ENCODE assay signal across 1 cellular context in the genomic region with DNA sequence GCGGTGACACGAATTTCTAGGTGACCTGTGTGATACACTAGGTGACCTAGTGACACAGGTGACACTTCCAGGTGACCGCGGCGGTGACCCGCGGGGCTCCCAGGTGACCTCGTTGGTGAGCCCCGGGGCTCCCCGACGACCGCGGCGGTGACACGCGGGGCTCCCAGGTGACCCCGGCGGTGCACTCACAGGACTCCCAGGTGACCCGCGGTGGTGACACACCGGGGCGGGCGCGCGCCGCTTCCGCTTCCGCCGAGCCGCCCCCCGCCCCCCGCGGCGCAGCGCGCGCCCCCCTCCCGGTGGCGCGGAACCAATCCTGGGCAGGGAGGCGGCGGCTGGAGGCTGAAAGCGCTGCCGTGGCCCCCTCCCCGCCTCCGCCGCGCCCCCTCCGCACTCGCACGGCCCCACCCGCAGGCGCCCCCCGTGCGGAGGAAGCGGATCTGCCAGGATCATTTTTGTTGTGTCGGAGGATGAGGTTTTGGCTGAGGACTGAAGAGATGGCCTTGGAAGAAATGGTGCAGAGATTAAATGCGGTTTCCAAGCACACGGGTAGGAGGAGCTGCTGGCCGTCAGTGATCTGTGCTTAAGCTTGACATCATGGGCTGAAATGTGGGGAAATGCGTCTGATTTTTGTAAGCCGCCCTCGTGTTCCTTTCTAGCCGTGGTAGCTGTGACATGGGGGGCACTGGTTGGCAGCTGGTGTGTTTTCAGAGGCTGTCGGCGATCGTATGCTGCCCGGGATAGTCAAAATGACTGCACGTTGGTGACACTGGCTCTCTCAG.
TF ChIP-seq lines count a peak whose summit lies in the region.

A gene with protein sequence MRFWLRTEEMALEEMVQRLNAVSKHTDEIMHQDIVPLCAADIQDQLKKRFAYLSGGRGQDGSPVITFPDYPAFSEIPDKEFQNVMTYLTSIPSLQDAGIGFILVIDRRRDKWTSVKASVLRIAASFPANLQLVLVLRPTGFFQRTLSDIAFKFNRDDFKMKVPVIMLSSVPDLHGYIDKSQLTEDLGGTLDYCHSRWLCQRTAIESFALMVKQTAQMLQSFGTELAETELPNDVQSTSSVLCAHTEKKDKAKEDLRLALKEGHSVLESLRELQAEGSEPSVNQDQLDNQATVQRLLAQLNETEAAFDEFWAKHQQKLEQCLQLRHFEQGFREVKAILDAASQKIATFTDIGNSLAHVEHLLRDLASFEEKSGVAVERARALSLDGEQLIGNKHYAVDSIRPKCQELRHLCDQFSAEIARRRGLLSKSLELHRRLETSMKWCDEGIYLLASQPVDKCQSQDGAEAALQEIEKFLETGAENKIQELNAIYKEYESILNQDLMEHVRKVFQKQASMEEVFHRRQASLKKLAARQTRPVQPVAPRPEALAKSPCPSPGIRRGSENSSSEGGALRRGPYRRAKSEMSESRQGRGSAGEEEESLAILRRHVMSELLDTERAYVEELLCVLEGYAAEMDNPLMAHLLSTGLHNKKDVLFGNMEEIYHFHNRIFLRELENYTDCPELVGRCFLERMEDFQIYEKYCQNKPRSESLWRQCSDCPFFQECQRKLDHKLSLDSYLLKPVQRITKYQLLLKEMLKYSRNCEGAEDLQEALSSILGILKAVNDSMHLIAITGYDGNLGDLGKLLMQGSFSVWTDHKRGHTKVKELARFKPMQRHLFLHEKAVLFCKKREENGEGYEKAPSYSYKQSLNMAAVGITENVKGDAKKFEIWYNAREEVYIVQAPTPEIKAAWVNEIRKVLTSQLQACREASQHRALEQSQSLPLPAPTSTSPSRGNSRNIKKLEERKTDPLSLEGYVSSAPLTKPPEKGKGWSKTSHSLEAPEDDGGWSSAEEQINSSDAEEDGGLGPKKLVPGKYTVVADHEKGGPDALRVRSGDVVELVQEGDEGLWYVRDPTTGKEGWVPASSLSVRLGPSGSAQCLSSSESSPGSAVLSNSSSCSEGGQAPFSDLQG (plus strand): TSS at position 305 of the 782 bp plus-strand sequence. CDS start 166 bp downstream, at position 471.

TF ChIP-seq in HepG2, 621 proteins besides CTCF, POLR2A, EP300 and RAD21 (continued from another document and continues in another):
- TF ChIP-seq, protein P1, sequence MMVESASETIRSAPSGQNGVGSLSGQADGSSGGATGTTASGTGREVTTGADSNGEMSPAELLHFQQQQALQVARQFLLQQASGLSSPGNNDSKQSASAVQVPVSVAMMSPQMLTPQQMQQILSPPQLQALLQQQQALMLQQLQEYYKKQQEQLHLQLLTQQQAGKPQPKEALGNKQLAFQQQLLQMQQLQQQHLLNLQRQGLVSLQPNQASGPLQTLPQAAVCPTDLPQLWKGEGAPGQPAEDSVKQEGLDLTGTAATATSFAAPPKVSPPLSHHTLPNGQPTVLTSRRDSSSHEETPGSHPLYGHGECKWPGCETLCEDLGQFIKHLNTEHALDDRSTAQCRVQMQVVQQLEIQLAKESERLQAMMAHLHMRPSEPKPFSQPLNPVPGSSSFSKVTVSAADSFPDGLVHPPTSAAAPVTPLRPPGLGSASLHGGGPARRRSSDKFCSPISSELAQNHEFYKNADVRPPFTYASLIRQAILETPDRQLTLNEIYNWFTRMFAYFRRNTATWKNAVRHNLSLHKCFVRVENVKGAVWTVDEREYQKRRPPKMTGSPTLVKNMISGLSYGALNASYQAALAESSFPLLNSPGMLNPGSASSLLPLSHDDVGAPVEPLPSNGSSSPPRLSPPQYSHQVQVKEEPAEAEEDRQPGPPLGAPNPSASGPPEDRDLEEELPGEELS (CRISPR knock-in tag; IDR thresholded peaks at IDR 0.05): no peak
- TF ChIP-seq, protein P2, sequence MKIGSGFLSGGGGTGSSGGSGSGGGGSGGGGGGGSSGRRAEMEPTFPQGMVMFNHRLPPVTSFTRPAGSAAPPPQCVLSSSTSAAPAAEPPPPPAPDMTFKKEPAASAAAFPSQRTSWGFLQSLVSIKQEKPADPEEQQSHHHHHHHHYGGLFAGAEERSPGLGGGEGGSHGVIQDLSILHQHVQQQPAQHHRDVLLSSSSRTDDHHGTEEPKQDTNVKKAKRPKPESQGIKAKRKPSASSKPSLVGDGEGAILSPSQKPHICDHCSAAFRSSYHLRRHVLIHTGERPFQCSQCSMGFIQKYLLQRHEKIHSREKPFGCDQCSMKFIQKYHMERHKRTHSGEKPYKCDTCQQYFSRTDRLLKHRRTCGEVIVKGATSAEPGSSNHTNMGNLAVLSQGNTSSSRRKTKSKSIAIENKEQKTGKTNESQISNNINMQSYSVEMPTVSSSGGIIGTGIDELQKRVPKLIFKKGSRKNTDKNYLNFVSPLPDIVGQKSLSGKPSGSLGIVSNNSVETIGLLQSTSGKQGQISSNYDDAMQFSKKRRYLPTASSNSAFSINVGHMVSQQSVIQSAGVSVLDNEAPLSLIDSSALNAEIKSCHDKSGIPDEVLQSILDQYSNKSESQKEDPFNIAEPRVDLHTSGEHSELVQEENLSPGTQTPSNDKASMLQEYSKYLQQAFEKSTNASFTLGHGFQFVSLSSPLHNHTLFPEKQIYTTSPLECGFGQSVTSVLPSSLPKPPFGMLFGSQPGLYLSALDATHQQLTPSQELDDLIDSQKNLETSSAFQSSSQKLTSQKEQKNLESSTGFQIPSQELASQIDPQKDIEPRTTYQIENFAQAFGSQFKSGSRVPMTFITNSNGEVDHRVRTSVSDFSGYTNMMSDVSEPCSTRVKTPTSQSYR (CRISPR knock-in tag; IDR thresholded peaks at IDR 0.05; ENCODE audit: borderline replicate concordance): no peak
- TF ChIP-seq SAP130 (CRISPR knock-in tag; IDR thresholded peaks at IDR 0.05; ENCODE audit: low read depth) (peak; percentile 69), ZFP37 (CRISPR knock-in tag; IDR thresholded peaks at IDR 0.05; ENCODE audit: borderline replicate concordance) (no peak), ZFP1 (CRISPR knock-in tag; IDR thresholded peaks at IDR 0.05) (no peak), ZNF430 (CRISPR knock-in tag; IDR thresholded peaks at IDR 0.05) (peak; percentile 60; the same call in 1 of the 2 replicates), ZNF331 (CRISPR knock-in tag; IDR thresholded peaks at IDR 0.05) (0 out of 2 replicates have a peak, but pooled peaks have one; percentile 7), ZKSCAN5 (CRISPR knock-in tag; IDR thresholded peaks at IDR 0.05) (no peak), BHLHE40 (IDR thresholded peaks at IDR 0.05; ENCODE audit: low read length) (no peak), CCAR2 (optimal IDR thresholded peaks at IDR 0.05; ENCODE audit: low read depth, low read length) (no peak), HOXA3 (CRISPR knock-in tag; IDR thresholded peaks at IDR 0.05) (0 out of 2 replicates have a peak, but pooled peaks have one; percentile 37), SP4 (CRISPR knock-in tag; IDR thresholded peaks at IDR 0.05) (no peak; the same call in 1 of the 2 replicates), NCOA5 (CRISPR knock-in tag; IDR thresholded peaks at IDR 0.05) (no peak)
- TF ChIP-seq, protein P3, sequence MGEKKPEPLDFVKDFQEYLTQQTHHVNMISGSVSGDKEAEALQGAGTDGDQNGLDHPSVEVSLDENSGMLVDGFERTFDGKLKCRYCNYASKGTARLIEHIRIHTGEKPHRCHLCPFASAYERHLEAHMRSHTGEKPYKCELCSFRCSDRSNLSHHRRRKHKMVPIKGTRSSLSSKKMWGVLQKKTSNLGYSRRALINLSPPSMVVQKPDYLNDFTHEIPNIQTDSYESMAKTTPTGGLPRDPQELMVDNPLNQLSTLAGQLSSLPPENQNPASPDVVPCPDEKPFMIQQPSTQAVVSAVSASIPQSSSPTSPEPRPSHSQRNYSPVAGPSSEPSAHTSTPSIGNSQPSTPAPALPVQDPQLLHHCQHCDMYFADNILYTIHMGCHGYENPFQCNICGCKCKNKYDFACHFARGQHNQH (CRISPR knock-in tag; IDR thresholded peaks at IDR 0.05): peak; percentile 29; the same call in 1 of the 2 replicates
- TF ChIP-seq, protein P4, sequence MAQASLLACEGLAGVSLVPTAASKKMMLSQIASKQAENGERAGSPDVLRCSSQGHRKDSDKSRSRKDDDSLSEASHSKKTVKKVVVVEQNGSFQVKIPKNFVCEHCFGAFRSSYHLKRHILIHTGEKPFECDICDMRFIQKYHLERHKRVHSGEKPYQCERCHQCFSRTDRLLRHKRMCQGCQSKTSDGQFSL (CRISPR knock-in tag; IDR thresholded peaks at IDR 0.05): no peak
- TF ChIP-seq, protein P5, sequence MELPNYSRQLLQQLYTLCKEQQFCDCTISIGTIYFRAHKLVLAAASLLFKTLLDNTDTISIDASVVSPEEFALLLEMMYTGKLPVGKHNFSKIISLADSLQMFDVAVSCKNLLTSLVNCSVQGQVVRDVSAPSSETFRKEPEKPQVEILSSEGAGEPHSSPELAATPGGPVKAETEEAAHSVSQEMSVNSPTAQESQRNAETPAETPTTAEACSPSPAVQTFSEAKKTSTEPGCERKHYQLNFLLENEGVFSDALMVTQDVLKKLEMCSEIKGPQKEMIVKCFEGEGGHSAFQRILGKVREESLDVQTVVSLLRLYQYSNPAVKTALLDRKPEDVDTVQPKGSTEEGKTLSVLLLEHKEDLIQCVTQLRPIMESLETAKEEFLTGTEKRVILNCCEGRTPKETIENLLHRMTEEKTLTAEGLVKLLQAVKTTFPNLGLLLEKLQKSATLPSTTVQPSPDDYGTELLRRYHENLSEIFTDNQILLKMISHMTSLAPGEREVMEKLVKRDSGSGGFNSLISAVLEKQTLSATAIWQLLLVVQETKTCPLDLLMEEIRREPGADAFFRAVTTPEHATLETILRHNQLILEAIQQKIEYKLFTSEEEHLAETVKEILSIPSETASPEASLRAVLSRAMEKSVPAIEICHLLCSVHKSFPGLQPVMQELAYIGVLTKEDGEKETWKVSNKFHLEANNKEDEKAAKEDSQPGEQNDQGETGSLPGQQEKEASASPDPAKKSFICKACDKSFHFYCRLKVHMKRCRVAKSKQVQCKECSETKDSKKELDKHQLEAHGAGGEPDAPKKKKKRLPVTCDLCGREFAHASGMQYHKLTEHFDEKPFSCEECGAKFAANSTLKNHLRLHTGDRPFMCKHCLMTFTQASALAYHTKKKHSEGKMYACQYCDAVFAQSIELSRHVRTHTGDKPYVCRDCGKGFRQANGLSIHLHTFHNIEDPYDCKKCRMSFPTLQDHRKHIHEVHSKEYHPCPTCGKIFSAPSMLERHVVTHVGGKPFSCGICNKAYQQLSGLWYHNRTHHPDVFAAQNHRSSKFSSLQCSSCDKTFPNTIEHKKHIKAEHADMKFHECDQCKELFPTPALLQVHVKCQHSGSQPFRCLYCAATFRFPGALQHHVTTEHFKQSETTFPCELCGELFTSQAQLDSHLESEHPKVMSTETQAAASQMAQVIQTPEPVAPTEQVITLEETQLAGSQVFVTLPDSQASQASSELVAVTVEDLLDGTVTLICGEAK (IDR thresholded peaks at IDR 0.05): no peak
- TF ChIP-seq, protein P5 (CRISPR knock-in tag; IDR thresholded peaks at IDR 0.05): no peak
- TF ChIP-seq, protein P6, sequence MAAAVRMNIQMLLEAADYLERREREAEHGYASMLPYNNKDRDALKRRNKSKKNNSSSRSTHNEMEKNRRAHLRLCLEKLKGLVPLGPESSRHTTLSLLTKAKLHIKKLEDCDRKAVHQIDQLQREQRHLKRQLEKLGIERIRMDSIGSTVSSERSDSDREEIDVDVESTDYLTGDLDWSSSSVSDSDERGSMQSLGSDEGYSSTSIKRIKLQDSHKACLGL (CRISPR knock-in tag; IDR thresholded peaks at IDR 0.05): peak; percentile 14; the same call in 1 of the 2 replicates
- TF ChIP-seq, protein P7, sequence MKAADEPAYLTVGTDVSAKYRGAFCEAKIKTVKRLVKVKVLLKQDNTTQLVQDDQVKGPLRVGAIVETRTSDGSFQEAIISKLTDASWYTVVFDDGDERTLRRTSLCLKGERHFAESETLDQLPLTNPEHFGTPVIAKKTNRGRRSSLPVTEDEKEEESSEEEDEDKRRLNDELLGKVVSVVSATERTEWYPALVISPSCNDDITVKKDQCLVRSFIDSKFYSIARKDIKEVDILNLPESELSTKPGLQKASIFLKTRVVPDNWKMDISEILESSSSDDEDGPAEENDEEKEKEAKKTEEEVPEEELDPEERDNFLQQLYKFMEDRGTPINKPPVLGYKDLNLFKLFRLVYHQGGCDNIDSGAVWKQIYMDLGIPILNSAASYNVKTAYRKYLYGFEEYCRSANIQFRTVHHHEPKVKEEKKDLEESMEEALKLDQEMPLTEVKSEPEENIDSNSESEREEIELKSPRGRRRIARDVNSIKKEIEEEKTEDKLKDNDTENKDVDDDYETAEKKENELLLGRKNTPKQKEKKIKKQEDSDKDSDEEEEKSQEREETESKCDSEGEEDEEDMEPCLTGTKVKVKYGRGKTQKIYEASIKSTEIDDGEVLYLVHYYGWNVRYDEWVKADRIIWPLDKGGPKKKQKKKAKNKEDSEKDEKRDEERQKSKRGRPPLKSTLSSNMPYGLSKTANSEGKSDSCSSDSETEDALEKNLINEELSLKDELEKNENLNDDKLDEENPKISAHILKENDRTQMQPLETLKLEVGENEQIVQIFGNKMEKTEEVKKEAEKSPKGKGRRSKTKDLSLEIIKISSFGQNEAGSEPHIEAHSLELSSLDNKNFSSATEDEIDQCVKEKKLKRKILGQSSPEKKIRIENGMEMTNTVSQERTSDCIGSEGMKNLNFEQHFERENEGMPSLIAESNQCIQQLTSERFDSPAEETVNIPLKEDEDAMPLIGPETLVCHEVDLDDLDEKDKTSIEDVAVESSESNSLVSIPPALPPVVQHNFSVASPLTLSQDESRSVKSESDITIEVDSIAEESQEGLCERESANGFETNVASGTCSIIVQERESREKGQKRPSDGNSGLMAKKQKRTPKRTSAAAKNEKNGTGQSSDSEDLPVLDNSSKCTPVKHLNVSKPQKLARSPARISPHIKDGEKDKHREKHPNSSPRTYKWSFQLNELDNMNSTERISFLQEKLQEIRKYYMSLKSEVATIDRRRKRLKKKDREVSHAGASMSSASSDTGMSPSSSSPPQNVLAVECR (CRISPR knock-in tag; IDR thresholded peaks at IDR 0.05; ENCODE audit: borderline replicate concordance): peak; percentile 75; the same call in 1 of the 2 replicates
